Comparison of ENCODE assay signal across 8 cellular contexts in the genomic region with DNA sequence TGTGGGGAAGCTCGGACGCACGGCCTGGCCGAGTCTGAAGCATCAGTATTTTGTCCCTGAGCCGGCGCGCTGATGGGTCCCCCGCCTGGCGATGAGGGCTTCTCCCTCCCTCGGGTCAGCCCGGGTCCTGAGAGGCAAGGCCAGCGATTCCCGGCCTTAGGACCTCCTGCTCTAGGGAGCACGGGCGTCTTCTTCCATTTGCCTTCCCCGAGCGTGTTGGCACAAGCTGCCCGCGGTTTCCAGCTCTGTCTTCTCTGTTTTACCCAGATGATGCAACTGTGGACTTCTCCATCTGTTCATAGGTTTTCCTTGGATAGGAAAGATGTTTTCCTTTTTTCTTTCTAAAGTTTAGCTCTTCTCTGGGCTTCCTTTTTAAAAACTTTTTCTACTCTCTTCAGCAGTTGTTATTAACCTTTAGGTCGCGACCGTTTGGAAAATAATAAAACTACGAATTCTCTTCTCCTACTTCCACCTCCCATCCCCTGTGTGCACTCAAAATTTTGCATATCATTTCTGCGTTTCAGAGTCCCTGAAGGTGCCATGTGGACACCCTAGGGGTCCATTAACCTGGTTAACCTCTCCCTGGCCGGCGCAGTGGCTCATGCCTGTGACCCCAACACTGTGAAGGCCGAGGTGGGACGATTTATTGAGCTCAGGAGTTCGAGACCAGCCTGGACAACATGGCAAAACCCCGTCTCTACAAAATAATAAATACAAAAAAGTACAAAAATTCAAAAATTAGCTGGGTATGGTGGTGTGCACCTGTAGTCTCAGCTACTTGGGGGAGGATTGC. TPM values are rescaled to one million over a fixed set of nuclear protein-coding genes. Genes with fewer than 3 reads are reported as not detected.
DNase-seq lines count a peak whose midpoint lies in the region; ATAC-seq and TF ChIP-seq lines count a peak whose summit lies in the region.

No MANE protein-coding gene starts in this region.

- H3K4ac ChIP-seq in trophoblast cell (ENCODE audit: low read depth, low read length) = no peak overlapping the region

- H3K23ac ChIP-seq in trophoblast cell (ENCODE audit: low read length) = no peak overlapping the region

- DNase-seq in NCI-H748 treated with DMSO at 0.1 percent for 48 hours (lab: John Stamatoyannopoulos, UW) (peak; percentile 43), NCI-H748 (lab: John Stamatoyannopoulos, UW; ENCODE audit: unreplicated experiment) (no peak), SKM-1 (lab: John Stamatoyannopoulos, UW; ENCODE audit: unreplicated experiment) (peak; percentile 65), fibroblast of lung (ENCODE audit: low read depth in 2 of 2) (no peak), trophoblast cell (no peak), GM10266 (ENCODE audit: extremely low spot score) (no peak)
- DNase-seq in effector CD4-positive, alpha-beta T cell = no peak

- no peaks in the 10 kb centered on the region for H3K27me3 ChIP-seq in fibroblast of lung (ENCODE audit: control insufficient read depth, insufficient read depth, low read length)
- no peaks in the 10 kb centered on the region for H3K27me3 ChIP-seq in trophoblast cell (ENCODE audit: insufficient read depth, low read length)

- ATAC-seq in HG02973 (IDR thresholded peaks at IDR 0.05; ENCODE audit: unreplicated experiment) = no peak

- peak overlapping the region; percentile 84 for H2AFZ ChIP-seq in fibroblast of lung (ENCODE audit: low read length)
- H2AFZ ChIP-seq in trophoblast cell (ENCODE audit: insufficient read depth, low read length, poor library complexity) = peak overlapping the region; percentile 85

- H3K4me3 ChIP-seq in fibroblast of lung (replicated peaks in 1 of 4; ENCODE audit: control extremely low read depth in 1 of 4, insufficient read depth in 1 of 4, low read depth in 3 of 4, low read length in 4 of 4) (peak overlapping the region; percentile 26 to 71 (median 62)), trophoblast cell (ENCODE audit: low read depth, low read length) (peak overlapping the region; percentile 82)

- peak overlapping the region; percentile 78 for H3K14ac ChIP-seq in trophoblast cell (ENCODE audit: low read length)

- peak overlapping the region; percentile 89 for H3K27ac ChIP-seq in fibroblast of lung (ENCODE audit: insufficient read depth, low read length)
- H3K27ac ChIP-seq in trophoblast cell (ENCODE audit: low read depth, low read length) = peak overlapping the region; percentile 92

- peak overlapping the region; percentile 93 for H4K8ac ChIP-seq in trophoblast cell (ENCODE audit: low read depth, low read length)

- H3K9me3 ChIP-seq in fibroblast of lung (ENCODE audit: control insufficient read depth, insufficient read depth, low read depth, low read length) = no peaks in the 10 kb centered on the region
- no peaks in the 10 kb centered on the region for H3K9me3 ChIP-seq in trophoblast cell (ENCODE audit: insufficient read depth, low read depth, low read length)

- H4K12ac ChIP-seq in trophoblast cell (ENCODE audit: low read depth, low read length) = peak overlapping the region; percentile 90

- H2AK5ac ChIP-seq in trophoblast cell (ENCODE audit: low read length) = no peak overlapping the region

- peaks cover 11% of the 10 kb centered on the region for H3K79me1 ChIP-seq in trophoblast cell (ENCODE audit: low read length)

- TF ChIP-seq CTCF in fibroblast of lung (conservative IDR thresholded peaks at IDR 0.05 in 1 of 2, IDR thresholded peaks at IDR 0.05 in 1 of 2; ENCODE audit: low read depth in 1 of 2, low read length in 2 of 2) (no peak), GM10266 (IDR thresholded peaks at IDR 0.05; ENCODE audit: control insufficient read depth, insufficient read depth, low read depth, missing control alignments) (no peak)

- WGBS in trophoblast cell (ENCODE audit: extremely low coverage, insufficient coverage, insufficient read length) = no CpG with 5 or more reads among the region's 30 CpGs

- H3K18ac ChIP-seq in trophoblast cell (ENCODE audit: low read length) = peak overlapping the region; percentile 35

- peak overlapping the region; percentile 89 for H3K4me2 ChIP-seq in fibroblast of lung (ENCODE audit: extremely low read depth, insufficient read depth, low read length)
- H3K4me2 ChIP-seq in trophoblast cell (ENCODE audit: low read length) = peak overlapping the region; percentile 71

- H3K4me1 ChIP-seq in fibroblast of lung (ENCODE audit: control insufficient read depth, extremely low read depth, insufficient read depth, low read length) (peaks cover 2% of the 10 kb centered on the region), trophoblast cell (ENCODE audit: control insufficient read depth in 1 of 2, insufficient read depth in 2 of 2, low read length in 2 of 2) (peaks cover 2 to 4% of the 10 kb centered on the region in 2 experiments)

- H3K79me2 ChIP-seq in fibroblast of lung (ENCODE audit: control insufficient read depth, insufficient read depth, low read length) (peaks cover 25% of the 10 kb centered on the region), trophoblast cell (ENCODE audit: control insufficient read depth, insufficient read depth, low read length, poor library complexity) (peaks cover 8% of the 10 kb centered on the region)

- no peaks in the 10 kb centered on the region for H4K20me1 ChIP-seq in fibroblast of lung (ENCODE audit: control insufficient read depth, extremely low read depth, insufficient read depth, low read length)

- peak overlapping the region; percentile 77 for H2BK5ac ChIP-seq in trophoblast cell (ENCODE audit: low read depth, low read length, poor library complexity)

- H2BK120ac ChIP-seq in trophoblast cell (ENCODE audit: insufficient read depth, low read length, poor library complexity) = peak overlapping the region; percentile 64

- peak overlapping the region; percentile 50 for H2BK12ac ChIP-seq in trophoblast cell (ENCODE audit: low read length)

- peak overlapping the region; percentile 81 for H3K9ac ChIP-seq in fibroblast of lung (ENCODE audit: insufficient read depth, low read length)
- H3K9ac ChIP-seq in trophoblast cell (ENCODE audit: low read length) = peak overlapping the region; percentile 50

- H4K91ac ChIP-seq in trophoblast cell (ENCODE audit: low read depth, low read length) = peak overlapping the region; percentile 80

- H3K36me3 ChIP-seq in fibroblast of lung (ENCODE audit: control insufficient read depth, insufficient read depth, low read length) (no peaks in the 10 kb centered on the region), trophoblast cell (ENCODE audit: control insufficient read depth in 1 of 2, insufficient read depth in 2 of 2, low read length in 2 of 2) (no peaks in the 10 kb centered on the region)

RNA-seq across cellular contexts. Expression of a gene that starts 1.4 kb away (rescaled TPM):
- 22.6 and 30.7 TPM in 2 replicates for total RNA-seq in fibroblast of lung
- polyA plus RNA-seq in fibroblast of lung = 19.8 and 22.4 TPM in 2 replicates
- 20.7 and 25.2 TPM in 2 replicates for polyA plus RNA-seq in fibroblast of lung (2012)
- polyA minus RNA-seq in fibroblast of lung (ENCODE audit: low replicate concordance) = 39.6 and 43.1 TPM in 2 replicates
- polyA plus RNA-seq in trophoblast cell (2013) = 22.6 and 24.6 TPM in 2 replicates

RNA-seq across cellular contexts. Expression of a gene that starts 37.7 kb away (rescaled TPM):
- total RNA-seq in fibroblast of lung = 13.6 and 28.9 TPM in 2 replicates
- polyA plus RNA-seq in fibroblast of lung = 12.1 and 17.3 TPM in 2 replicates
- 6.1 and 8.2 TPM in 2 replicates for polyA plus RNA-seq in fibroblast of lung (2012)
- polyA minus RNA-seq in fibroblast of lung (ENCODE audit: low replicate concordance) = 12.4 and 15.6 TPM in 2 replicates
- polyA plus RNA-seq in trophoblast cell (2013) = 16.8 and 16.9 TPM in 2 replicates

Comparison
In these comparisons a context has a peak if more than half of its experiments do, and no peak if none do; other contexts are left out.
1. DNase-seq: peak in NCI-H748 treated with DMSO at 0.1 percent for 48 hours (single experiment) and SKM-1 (single experiment); none in NCI-H748 (single experiment), fibroblast of lung (0 of 2), trophoblast cell (0 of 2), effector CD4-positive, alpha-beta T cell (single experiment) and GM10266 (single experiment).